ENCODE assay signal across 3 cellular contexts in genomic region chr12:83075471-83075870, GRCh38.
"Had no signal": no experiment of that assay in that cellular context is flagged by ENCODE, and none has a peak within 500 bp of the region (broad histone marks: within the 10 kb centered on the region; RNA-seq: fewer than 3 reads in every experiment).

No MANE protein-coding gene starts in this region.

- H3K9me3 ChIP-seq: HAP-1 had no signal

- H3K36me3 ChIP-seq: HAP-1 had no signal

- H3K4me1 ChIP-seq: HAP-1 had no signal

- H2AFZ ChIP-seq: GM23338 had no signal

- ATAC-seq: GM23338 had no signal

- H3K4me2 ChIP-seq: GM23338 had no signal

- DNase-seq: KG1 had no signal

- H3K4me3 ChIP-seq: GM23338, HAP-1 had no signal
